In genomic region chr2:29463181-29463900, GRCh38 we compare ENCODE assay signal across 11 cellular contexts.
DNase-seq lines count a peak whose midpoint lies in the region; ATAC-seq, FAIRE-seq and TF ChIP-seq lines count a peak whose summit lies in the region.
"Had no signal": no experiment of that assay in that cellular context is flagged by ENCODE, and none has a peak within 500 bp of the region (broad histone marks: within the 10 kb centered on the region; RNA-seq: fewer than 3 reads in every experiment).

No MANE protein-coding gene starts in this region.

- H3K9me3 ChIP-seq in lower lobe of right lung: no peaks in the 10 kb centered on the region
- no peaks in the 10 kb centered on the region for H3K9me3 ChIP-seq in transverse colon

- no peak for TF ChIP-seq EP300 in transverse colon (IDR thresholded peaks at IDR 0.05; ENCODE audit: low read depth)

- no peak overlapping the region for H3K27ac Mint-ChIP-seq in activated CD4-positive, alpha-beta T cell treated with anti-CD3 and anti-CD28 coated beads, Interleukin-2, amount 10 ng/mL, durations not matched to agents 7 days and 5 days
- H3K27ac Mint-ChIP-seq in activated T-helper 17 cell treated with anti-CD3 and anti-CD28 coated beads, Interleukin-2, amount 50 U/mL, for 72 hours: no peak overlapping the region

- H3K27ac ChIP-seq in ACC112 (ENCODE audit: low read depth, low read length) (peak overlapping the region; percentile 91), lower lobe of right lung (no peak overlapping the region), transverse colon (no peak overlapping the region)

- no peaks in the 10 kb centered on the region for H3K9me3 Mint-ChIP-seq in activated CD4-positive, alpha-beta T cell treated with anti-CD3 and anti-CD28 coated beads, Interleukin-2, amount 10 ng/mL, durations not matched to agents 7 days and 5 days
- H3K9me3 Mint-ChIP-seq in activated T-helper 17 cell treated with anti-CD3 and anti-CD28 coated beads, Interleukin-2, amount 50 U/mL, for 72 hours: no peaks in the 10 kb centered on the region

- H3K36me3 Mint-ChIP-seq in activated CD4-positive, alpha-beta T cell treated with anti-CD3 and anti-CD28 coated beads, Interleukin-2, amount 10 ng/mL, durations not matched to agents 7 days and 5 days (ENCODE audit: low read depth): no peaks in the 10 kb centered on the region
- H3K36me3 Mint-ChIP-seq in activated T-helper 17 cell treated with anti-CD3 and anti-CD28 coated beads, Interleukin-2, amount 50 U/mL, for 72 hours (ENCODE audit: low read depth): no peaks in the 10 kb centered on the region

- 71 to 74% methylated on average over 2 to 3 of the region's 3 CpGs for WGBS in transverse colon (ENCODE audit: low coverage in 1 of 2), 2 donors

- POLR2A ChIA-PET in activated CD4-positive, alpha-beta T cell treated with anti-CD3 and anti-CD28 coated beads, Interleukin-2, amount 10 ng/mL, durations not matched to agents 7 days and 5 days (lab: Charles Lee): no interaction called here

- intact Hi-C loops in lower lobe of right lung (cut with DNase I) (no loop called here), transverse colon (cut with DNase I; ENCODE audit: low total_unique reads) (no loop called here)

- FAIRE-seq in bronchial epithelial cell (lab: Jason Lieb, UNC): no peak

- DNase-seq in HS-5 (ENCODE audit: low read depth) (peak; percentile 85), bronchial epithelial cell (ENCODE audit: low read depth) (peak; percentile 59), lower lobe of right lung (no peak), NOMO-1 treated with DMSO at 0.1 percent for 48 hours (lab: John Stamatoyannopoulos, UW; ENCODE audit: unreplicated experiment) (no peak), transverse colon (no peak)
- no peak for DNase-seq in activated CD4-positive, alpha-beta T cell treated with anti-CD3 and anti-CD28 coated beads, Interleukin-2, amount 10 ng/mL, durations not matched to agents 7 days and 5 days
- DNase-seq: cortex of kidney; NCI-H1694 treated with DMSO at 0.1 percent for 48 hours; stimulated activated CD4-positive, alpha-beta T cell treated with anti-CD3 and anti-CD28 coated beads, Interleukin-2, amount 100 ng/mL, for 48 hours had no signal

- H3K4me3 ChIP-seq in ACC112 (ENCODE audit: low read depth, low read length): peak overlapping the region; percentile 42
- no peak overlapping the region for H3K4me3 ChIP-seq in bronchial epithelial cell (ENCODE audit: low read depth, low read length)
- no peak overlapping the region for H3K4me3 ChIP-seq in lower lobe of right lung
- no peak overlapping the region for H3K4me3 ChIP-seq in transverse colon

- H3K4me1 ChIP-seq in ACC112 (ENCODE audit: control insufficient read depth, insufficient read depth, low read length, unreplicated experiment): peaks cover 34% of the 10 kb centered on the region
- no peaks in the 10 kb centered on the region for H3K4me1 ChIP-seq in lower lobe of right lung
- H3K4me1 ChIP-seq in transverse colon: peaks cover 0 to 12% (median 5%) of the 10 kb centered on the region in 4 donors

- in situ Hi-C loops in transverse colon (cut with MboI; ENCODE audit: low pct_ligation_motif_present in 1 of 4, low pct_unique_long_range_greater_than_20kb in 1 of 4, low sequenced_read_pairs in 3 of 4): no loop called here

- H3K4me3 Mint-ChIP-seq in activated CD4-positive, alpha-beta T cell treated with anti-CD3 and anti-CD28 coated beads, Interleukin-2, amount 10 ng/mL, durations not matched to agents 7 days and 5 days: no peak overlapping the region
- no peak overlapping the region for H3K4me3 Mint-ChIP-seq in activated T-helper 17 cell treated with anti-CD3 and anti-CD28 coated beads, Interleukin-2, amount 50 U/mL, for 72 hours

- peak; percentile 50 to 87 for ATAC-seq in lower lobe of right lung
- no peak for ATAC-seq in activated T-helper 17 cell treated with anti-CD3 and anti-CD28 coated beads, Interleukin-2, amount 50 U/mL, for 72 hours (replicated peaks)

- TF ChIP-seq CTCF in bronchial epithelial cell (IDR thresholded peaks at IDR 0.05; ENCODE audit: insufficient read depth, low read length, severe bottlenecking) (no peak), lower lobe of right lung (IDR thresholded peaks at IDR 0.05) (no peak), transverse colon (IDR thresholded peaks at IDR 0.05) (no peak)

- H2AFZ ChIP-seq in ACC112 (ENCODE audit: low read length, unreplicated experiment): peak overlapping the region; percentile 78

- H3K36me3 ChIP-seq in ACC112 (ENCODE audit: insufficient read depth, low read length) (no peaks in the 10 kb centered on the region), bronchial epithelial cell (ENCODE audit: control insufficient read depth, insufficient read depth, low read length) (no peaks in the 10 kb centered on the region), lower lobe of right lung (no peaks in the 10 kb centered on the region), transverse colon (no peaks in the 10 kb centered on the region)

- CTCF ChIA-PET in activated CD4-positive, alpha-beta T cell treated with anti-CD3 and anti-CD28 coated beads, Interleukin-2, amount 10 ng/mL, durations not matched to agents 7 days and 5 days (lab: Charles Lee): no interaction called here

- no peaks in the 10 kb centered on the region for H3K4me1 Mint-ChIP-seq in activated CD4-positive, alpha-beta T cell treated with anti-CD3 and anti-CD28 coated beads, Interleukin-2, amount 10 ng/mL, durations not matched to agents 7 days and 5 days
- no peaks in the 10 kb centered on the region for H3K4me1 Mint-ChIP-seq in activated T-helper 17 cell treated with anti-CD3 and anti-CD28 coated beads, Interleukin-2, amount 50 U/mL, for 72 hours

- peaks cover 15% of the 10 kb centered on the region for H3K27me3 Mint-ChIP-seq in activated CD4-positive, alpha-beta T cell treated with anti-CD3 and anti-CD28 coated beads, Interleukin-2, amount 10 ng/mL, durations not matched to agents 7 days and 5 days
- peaks cover 25% of the 10 kb centered on the region for H3K27me3 Mint-ChIP-seq in activated T-helper 17 cell treated with anti-CD3 and anti-CD28 coated beads, Interleukin-2, amount 50 U/mL, for 72 hours

- TF ChIP-seq POLR2A in transverse colon (IDR thresholded peaks at IDR 0.05): no peak

- H3K79me2 ChIP-seq in ACC112 (ENCODE audit: control insufficient read depth, insufficient read depth, low read length, unreplicated experiment): no peaks in the 10 kb centered on the region

- H3K27me3 ChIP-seq in ACC112 (ENCODE audit: insufficient read depth, low read length): no peaks in the 10 kb centered on the region
- H3K27me3 ChIP-seq in bronchial epithelial cell (ENCODE audit: control insufficient read depth, insufficient read depth, low read length): no peaks in the 10 kb centered on the region
- H3K27me3 ChIP-seq in lower lobe of right lung (ENCODE audit: low read depth): no peaks in the 10 kb centered on the region
- H3K27me3 ChIP-seq in transverse colon: no peaks in the 10 kb centered on the region

Comparison
In these comparisons a context has a peak if more than half of its experiments do, and no peak if none do; other contexts are left out.
1. DNase-seq: peak in HS-5 (single experiment) and bronchial epithelial cell (single experiment); none in lower lobe of right lung (single experiment), NOMO-1 treated with DMSO at 0.1 percent for 48 hours (single experiment), transverse colon (single experiment) and activated CD4-positive, alpha-beta T cell treated with anti-CD3 and anti-CD28 coated beads, Interleukin-2, amount 10 ng/mL, durations not matched to agents 7 days and 5 days (single experiment).